ENCODE assay signal across 21 cellular contexts in genomic region chr12:6020930-6021329, GRCh38.
A peak's percentile ranks its signal among the peaks of the same experiment; 100 is the strongest.
DNase-seq lines count a peak whose midpoint lies in the region; ATAC-seq and TF ChIP-seq lines count a peak whose summit lies in the region.
"Had no signal": no experiment of that assay in that cellular context is flagged by ENCODE, and none has a peak within 500 bp of the region (broad histone marks: within the 10 kb centered on the region; RNA-seq: fewer than 3 reads in every experiment).

No MANE protein-coding gene starts in this region.

- H3K27ac Mint-ChIP-seq in glutamatergic neuron (ENCODE audit: unreplicated experiment), result peak overlapping the region; percentile 56
- H3K27ac Mint-ChIP-seq: dendritic cell treated with granulocyte-macrophage colony-stimulating factor and Interleukin-4, amounts not matched to agents 40 ng/mL and 50 ng/mL, for 4 days; memory B cell; nephron had no signal

- ATAC-seq in HG02852 (IDR thresholded peaks at IDR 0.05; ENCODE audit: unreplicated experiment), result no peak
- no peak for ATAC-seq in activated CD4-positive, CD25-positive, alpha-beta regulatory T cell treated with anti-CD3 and anti-CD28 coated beads, Interleukin-2, amount 50 U/mL, for 24 hours
- ATAC-seq: body of pancreas, esophagus mucosa, SK-N-SH treated with all-trans-retinoic acid at 6 μM for 48 hours had no signal

- TF ChIP-seq CTCF in glutamatergic neuron (IDR thresholded peaks at IDR 0.05; ENCODE audit: partially characterized antibody, unreplicated experiment), result no peak

- no peaks in the 10 kb centered on the region for H3K36me3 Mint-ChIP-seq in glutamatergic neuron (ENCODE audit: unreplicated experiment)
- H3K36me3 Mint-ChIP-seq: memory B cell had no signal

- H3K27me3 Mint-ChIP-seq in glutamatergic neuron (ENCODE audit: unreplicated experiment), result peaks cover 2% of the 10 kb centered on the region

- peak overlapping the region; percentile 35 for H3K4me3 Mint-ChIP-seq in glutamatergic neuron (ENCODE audit: unreplicated experiment)
- H3K4me3 Mint-ChIP-seq: dendritic cell treated with granulocyte-macrophage colony-stimulating factor and Interleukin-4, amounts not matched to agents 40 ng/mL and 50 ng/mL, for 4 days; memory B cell; nephron had no signal

- DNase-seq in NCI-H1694 treated with DMSO at 0.1 percent for 48 hours (lab: John Stamatoyannopoulos, UW) (peak; percentile 5), NCI-H1694 (lab: John Stamatoyannopoulos, UW) (no peak), NCI-H69 (lab: John Stamatoyannopoulos, UW) (peak; percentile 92), glutamatergic neuron (no peak), smooth muscle cell of the brain vasculature (ENCODE audit: low read depth, low spot score) (peak; percentile 15), putamen (ENCODE audit: low spot score) (no peak)
- DNase-seq: activated CD4-positive, alpha-beta T cell treated with anti-CD3 and anti-CD28 coated beads, Interleukin-2, amount 50 U/mL, for 1 hour; activated naive CD4-positive, alpha-beta T cell treated with anti-CD3 and anti-CD28 coated beads, Interleukin-2, amount 50 U/mL, for 16 hours; body of pancreas; C1 segment of cervical spinal cord; NCI-H1105; NCI-H510A; PC-9; stimulated activated naive CD4-positive, alpha-beta T cell treated with Interleukin-2 at 50 U/mL for 16 hours had no signal

- peaks cover 13% of the 10 kb centered on the region for H3K4me1 Mint-ChIP-seq in glutamatergic neuron (ENCODE audit: low read depth, unreplicated experiment)
- H3K4me1 Mint-ChIP-seq: memory B cell had no signal

- peaks cover 5% of the 10 kb centered on the region for H3K9me3 Mint-ChIP-seq in glutamatergic neuron (ENCODE audit: unreplicated experiment)
- H3K9me3 Mint-ChIP-seq: dendritic cell treated with granulocyte-macrophage colony-stimulating factor and Interleukin-4, amounts not matched to agents 40 ng/mL and 50 ng/mL, for 4 days; memory B cell; nephron had no signal

Comparison
In these comparisons a context has a peak if more than half of its experiments do, and no peak if none do; other contexts are left out.
1. DNase-seq: peak in NCI-H1694 treated with DMSO at 0.1 percent for 48 hours (single experiment), NCI-H69 (single experiment) and smooth muscle cell of the brain vasculature (single experiment); none in NCI-H1694 (single experiment), glutamatergic neuron (single experiment) and putamen (single experiment).